Comparison of ENCODE assay signal across 1 cellular context in genomic region chr22:37079158-37079557, GRCh38.
TF ChIP-seq lines count a peak whose summit lies in the region.

No MANE protein-coding gene starts in this region.

TF ChIP-seq in H1, 55 proteins besides CTCF, POLR2A, EP300 and RAD21:
- TF ChIP-seq USF2 (IDR thresholded peaks at IDR 0.05; ENCODE audit: low read length), result no peak
- no peak for TF ChIP-seq GTF2F1 (IDR thresholded peaks at IDR 0.05; ENCODE audit: borderline replicate concordance, low read depth, low read length)
- TF ChIP-seq CHD1 (IDR thresholded peaks at IDR 0.05; ENCODE audit: low read depth, low read length), result no peak
- no peak for TF ChIP-seq POLR2AphosphoS5 (IDR thresholded peaks at IDR 0.05; ENCODE audit: low read depth, low read length)
- TF ChIP-seq BRCA1 (IDR thresholded peaks at IDR 0.05; ENCODE audit: low read depth, low read length), result no peak
- no peak for TF ChIP-seq BCL11A (IDR thresholded peaks at IDR 0.05; ENCODE audit: low read depth in 2 of 2, low read length in 2 of 2)
